12 cellular contexts compared by ENCODE assay signal in genomic region chr1:18452550-18452949, GRCh38. TPM values are rescaled to one million over a fixed set of nuclear protein-coding genes. Genes with fewer than 3 reads are reported as not detected.
DNase-seq lines count a peak whose midpoint lies in the region; ATAC-seq and TF ChIP-seq lines count a peak whose summit lies in the region.
"Had no signal": no experiment of that assay in that cellular context is flagged by ENCODE, and none has a peak within 500 bp of the region (broad histone marks: within the 10 kb centered on the region; RNA-seq: fewer than 3 reads in every experiment).

No MANE protein-coding gene starts in this region.

- ATAC-seq in stimulated activated naive CD8-positive, alpha-beta T cell treated with anti-CD3 and anti-CD28 coated beads, Interleukin-15, Interleukin-2, amounts not matched to agents 100 U/mL and 50 U/mL, for 24 hours, result no peak
- no peak for ATAC-seq in GM18873 (IDR thresholded peaks at IDR 0.05; ENCODE audit: low FRiP score, unreplicated experiment)
- ATAC-seq: naive thymus-derived CD8-positive, alpha-beta T cell had no signal

- peak; percentile 4 for DNase-seq in activated CD4-positive, alpha-beta T cell treated with anti-CD3 and anti-CD28 coated beads for 48 hours
- DNase-seq in activated CD4-positive, alpha-beta T cell treated with anti-CD3 and anti-CD28 coated beads, Interleukin-2, amount 50 U/mL, for 48 hours, result no peak
- peak; percentile 17 for DNase-seq in NCI-H2171 (lab: John Stamatoyannopoulos, UW)
- DNase-seq in choroid plexus epithelial cell (ENCODE audit: low read depth), result peak; percentile 14
- peak; percentile 31 for DNase-seq in renal cortical epithelial cell (ENCODE audit: low read depth)
- no peak for DNase-seq in stimulated activated naive CD8-positive, alpha-beta T cell treated with anti-CD3 and anti-CD28 coated beads, Interleukin-15, Interleukin-2, amounts not matched to agents 100 U/mL and 50 U/mL, for 24 hours
- DNase-seq in Kasumi-1 (lab: John Stamatoyannopoulos, UW), result no peak
- DNase-seq: NCI-H146 had no signal

- no peak overlapping the region for H3K4me3 ChIP-seq in choroid plexus epithelial cell (ENCODE audit: low read depth, low read length)

- no peak for TF ChIP-seq CTCF in choroid plexus epithelial cell (conservative IDR thresholded peaks at IDR 0.05; ENCODE audit: low read depth, low read length)

RNA-seq across cellular contexts. Expression of gene KLHDC7A, which starts 28.2 kb away (rescaled TPM):
- 5.2 and 28.3 TPM in 2 replicates for total RNA-seq in renal cortical epithelial cell
- total RNA-seq: B cell; naive thymus-derived CD8-positive, alpha-beta T cell; T-helper 2 cell treated with Interferon-gamma antibody and Interleukin-4, amounts not matched to agents 100 ng/mL and 5 ng/mL, for 36 hours had no signal

Comparison
In these comparisons a context has a peak if more than half of its experiments do, and no peak if none do; other contexts are left out.
1. DNase-seq: peak in activated CD4-positive, alpha-beta T cell treated with anti-CD3 and anti-CD28 coated beads for 48 hours (single experiment), NCI-H2171 (single experiment), choroid plexus epithelial cell (single experiment) and renal cortical epithelial cell (single experiment); none in activated CD4-positive, alpha-beta T cell treated with anti-CD3 and anti-CD28 coated beads, Interleukin-2, amount 50 U/mL, for 48 hours (0 of 2), stimulated activated naive CD8-positive, alpha-beta T cell treated with anti-CD3 and anti-CD28 coated beads, Interleukin-15, Interleukin-2, amounts not matched to agents 100 U/mL and 50 U/mL, for 24 hours (single experiment) and Kasumi-1 (0 of 2).